10 cellular contexts compared by ENCODE assay signal in the genomic region with DNA sequence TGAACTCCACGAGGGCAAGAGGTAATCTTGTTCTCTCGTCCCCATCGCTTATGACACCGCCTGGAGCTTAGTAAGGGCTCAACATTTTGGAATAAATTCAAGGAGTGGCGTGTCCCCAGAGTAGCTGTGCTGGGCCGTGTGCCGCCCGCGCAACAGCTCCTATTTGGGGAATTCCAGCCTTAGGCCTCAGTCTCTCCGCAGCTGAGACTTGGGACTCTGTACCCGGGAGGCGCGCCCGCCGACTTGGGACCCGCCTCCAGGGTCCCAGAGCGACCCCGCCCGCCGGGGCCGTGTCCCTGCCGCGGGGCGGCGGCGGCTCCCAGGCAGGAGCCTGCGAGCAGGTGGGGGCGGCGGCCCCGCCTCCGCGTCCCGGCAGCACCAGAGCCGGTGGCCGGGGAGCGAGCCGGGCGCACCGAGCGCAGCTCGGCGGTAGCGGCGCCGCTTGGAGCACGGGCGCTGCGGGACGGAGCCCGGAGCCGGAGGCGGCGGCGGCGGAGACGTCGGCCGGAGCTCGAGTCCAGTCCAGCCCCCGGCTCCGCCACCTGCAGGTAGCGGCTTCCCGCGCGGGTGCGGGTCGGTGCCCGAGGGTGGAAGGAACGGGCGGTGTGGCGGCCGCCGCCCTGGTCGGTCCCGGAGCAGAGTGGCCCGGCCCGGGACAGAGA.
DNase-seq lines count a peak whose midpoint lies in the region; ATAC-seq lines count a peak whose summit lies in the region.
"Had no signal": no experiment of that assay in that cellular context is flagged by ENCODE, and none has a peak within 500 bp of the region (broad histone marks: within the 10 kb centered on the region; RNA-seq: fewer than 3 reads in every experiment).

A gene with protein sequence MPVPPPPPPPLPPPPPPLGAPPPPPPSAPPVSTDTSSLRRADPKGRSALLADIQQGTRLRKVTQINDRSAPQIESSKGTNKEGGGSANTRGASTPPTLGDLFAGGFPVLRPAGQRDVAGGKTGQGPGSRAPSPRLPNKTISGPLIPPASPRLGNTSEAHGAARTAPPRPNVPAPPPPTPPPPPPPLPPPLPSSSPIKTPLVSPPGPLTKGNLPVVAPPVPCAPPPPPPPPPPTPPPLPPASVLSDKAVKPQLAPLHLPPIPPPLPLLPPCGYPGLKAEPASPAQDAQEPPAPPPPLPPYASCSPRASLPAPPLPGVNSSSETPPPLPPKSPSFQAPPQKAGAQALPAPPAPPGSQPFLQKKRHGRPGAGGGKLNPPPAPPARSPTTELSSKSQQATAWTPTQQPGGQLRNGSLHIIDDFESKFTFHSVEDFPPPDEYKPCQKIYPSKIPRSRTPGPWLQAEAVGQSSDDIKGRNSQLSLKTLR (plus strand): TSS at position 378 of the 662 bp plus-strand sequence. CDS start 28,217 bp downstream, outside the sequence.

- H3K9me3 ChIP-seq in iPS-18c (ENCODE audit: control insufficient read depth, insufficient read depth, low read length), result no peaks in the 10 kb centered on the region

- H3K36me3 Mint-ChIP-seq in activated naive CD8-positive, alpha-beta T cell treated with anti-CD3 and anti-CD28 coated beads, Interleukin-2, amount 50 U/mL, for 24 hours (ENCODE audit: low read depth), result no peaks in the 10 kb centered on the region

- H3K9me3 Mint-ChIP-seq in activated naive CD8-positive, alpha-beta T cell treated with anti-CD3 and anti-CD28 coated beads, Interleukin-2, amount 50 U/mL, for 24 hours, result no peaks in the 10 kb centered on the region
- H3K9me3 Mint-ChIP-seq: T-helper 1 cell treated with Interleukin-12 subunit alpha and Interleukin-12 subunit beta and Interleukin-4 antibody, amounts not matched to agents 30 μg/mL and 1 μg/mL, for 36 hours had no signal

- peak within 1 kb of the TSS; percentile 38 for H3K4me3 Mint-ChIP-seq in activated naive CD8-positive, alpha-beta T cell treated with anti-CD3 and anti-CD28 coated beads, Interleukin-2, amount 50 U/mL, for 24 hours
- H3K4me3 Mint-ChIP-seq: T-helper 1 cell treated with Interleukin-12 subunit alpha and Interleukin-12 subunit beta and Interleukin-4 antibody, amounts not matched to agents 30 μg/mL and 1 μg/mL, for 36 hours had no signal

- peaks cover 3% of the 10 kb centered on the region for H3K4me1 Mint-ChIP-seq in activated naive CD8-positive, alpha-beta T cell treated with anti-CD3 and anti-CD28 coated beads, Interleukin-2, amount 50 U/mL, for 24 hours

- ATAC-seq in activated naive CD8-positive, alpha-beta T cell treated with anti-CD3 and anti-CD28 coated beads, Interleukin-2, amount 50 U/mL, for 24 hours, result no peak
- ATAC-seq in HG02759 (IDR thresholded peaks at IDR 0.05; ENCODE audit: unreplicated experiment) (no peak), HG03442 (IDR thresholded peaks at IDR 0.05; ENCODE audit: unreplicated experiment) (no peak), GM19324 (IDR thresholded peaks at IDR 0.05; ENCODE audit: low FRiP score, unreplicated experiment) (no peak)

- no peak within 1 kb of the TSS for H3K27ac Mint-ChIP-seq in activated naive CD8-positive, alpha-beta T cell treated with anti-CD3 and anti-CD28 coated beads, Interleukin-2, amount 50 U/mL, for 24 hours
- H3K27ac Mint-ChIP-seq: T-helper 1 cell treated with Interleukin-12 subunit alpha and Interleukin-12 subunit beta and Interleukin-4 antibody, amounts not matched to agents 30 μg/mL and 1 μg/mL, for 36 hours had no signal

- H3K4me3 ChIP-seq in iPS-18c (ENCODE audit: insufficient read depth, low read depth, low read length), result peak within 1 kb of the TSS; percentile 73
- H3K4me3 ChIP-seq in skeletal muscle cell (ENCODE audit: low read depth, low read length), result peak within 1 kb of the TSS; percentile 38

- peaks cover 69% of the 10 kb centered on the region for H3K27me3 Mint-ChIP-seq in activated naive CD8-positive, alpha-beta T cell treated with anti-CD3 and anti-CD28 coated beads, Interleukin-2, amount 50 U/mL, for 24 hours

- DNase-seq in NCI-H82 (lab: John Stamatoyannopoulos, UW) (peak; percentile 48), NCI-H82 treated with DMSO at 0.1 percent for 48 hours (lab: John Stamatoyannopoulos, UW; ENCODE audit: unreplicated experiment) (no peak), skeletal muscle cell (ENCODE audit: low read depth) (no peak)
- no peak for DNase-seq in activated naive CD8-positive, alpha-beta T cell treated with anti-CD3 and anti-CD28 coated beads, Interleukin-2, amount 50 U/mL, for 24 hours
- DNase-seq: DND-41 had no signal
